ENCODE assay signal across 21 cellular contexts in genomic region chr1:211375949-211376348, GRCh38.
"Had no signal": no experiment of that assay in that cellular context is flagged by ENCODE, and none has a peak within 500 bp of the region (broad histone marks: within the 10 kb centered on the region; RNA-seq: fewer than 3 reads in every experiment).

No MANE protein-coding gene starts in this region.

- H3K9me3 ChIP-seq: body of pancreas, esophagus muscularis mucosa, prostate gland had no signal

- H3K79me2 ChIP-seq: hepatocyte had no signal

- H3K9me3 Mint-ChIP-seq: activated T-helper 1 cell treated with anti-CD3 and anti-CD28 coated beads, Interleukin-12 subunit alpha, Interleukin-12 subunit beta, Interleukin-2, Interleukin-4 antibody, amounts not matched to agents 30 ng/mL and 10 ng/mL and 1 ng/mL, durations not matched to agents 14 hours and 24 hours and 36 hours; neural crest cell; stimulated activated naive CD8-positive, alpha-beta T cell treated with anti-CD3 and anti-CD28 coated beads, Interleukin-15, amount 100 ng/mL, for 72 hours; type B pancreatic cell had no signal

- H3K27ac Mint-ChIP-seq: type B pancreatic cell had no signal

- H3K27ac ChIP-seq: body of pancreas, esophagus muscularis mucosa, hepatocyte, prostate gland, SK-N-MC had no signal

- H3K27me3 Mint-ChIP-seq: stimulated activated naive CD8-positive, alpha-beta T cell treated with anti-CD3 and anti-CD28 coated beads, Interleukin-15, amount 100 ng/mL, for 72 hours; type B pancreatic cell had no signal

- H3K4me3 Mint-ChIP-seq: activated T-helper 1 cell treated with anti-CD3 and anti-CD28 coated beads, Interleukin-12 subunit alpha, Interleukin-12 subunit beta, Interleukin-2, Interleukin-4 antibody, amounts not matched to agents 30 ng/mL and 10 ng/mL and 1 ng/mL, durations not matched to agents 14 hours and 24 hours and 36 hours; neural crest cell; stimulated activated naive CD8-positive, alpha-beta T cell treated with anti-CD3 and anti-CD28 coated beads, Interleukin-15, amount 100 ng/mL, for 72 hours; type B pancreatic cell had no signal

- H3K4me1 ChIP-seq: body of pancreas, prostate gland had no signal

- ATAC-seq: body of pancreas; left lobe of liver; right cardiac atrium; stimulated activated naive CD8-positive, alpha-beta T cell treated with anti-CD3 and anti-CD28 coated beads, Interleukin-15, amount 100 ng/mL, for 72 hours had no signal

- H3K4me2 ChIP-seq: hepatocyte had no signal

- H3K27me3 ChIP-seq: body of pancreas, esophagus muscularis mucosa, hepatocyte had no signal

- DNase-seq: activated CD4-positive, alpha-beta T cell treated with anti-CD3 and anti-CD28 coated beads, Interleukin-2, amount 50 U/mL, for 48 hours; activated CD4-positive, CD25-positive, alpha-beta regulatory T cell treated with anti-CD3 and anti-CD28 coated beads, Interleukin-2, amount 50 U/mL, for 72 hours; activated naive CD4-positive, alpha-beta T cell treated with anti-CD3 and anti-CD28 coated beads, Interleukin-2, amount 50 U/mL, for 16 hours; amygdala; body of pancreas; caudate nucleus; mesenchymal stem cell; right cardiac atrium; small intestine; stimulated activated CD4-positive, alpha-beta T cell treated with anti-CD3 and anti-CD28 coated beads, Interleukin-4, amount 100 ng/mL, for 24 hours; stimulated activated naive CD8-positive, alpha-beta T cell treated with anti-CD3 and anti-CD28 coated beads, Interleukin-15, amount 100 ng/mL, for 72 hours; T1000 had no signal

- H3K4me3 ChIP-seq: body of pancreas, coronary artery, esophagus muscularis mucosa, hepatocyte, prostate gland, SK-N-MC had no signal

- H3K36me3 ChIP-seq: prostate gland had no signal
